ENCODE assay signal across 10 cellular contexts in the genomic region with DNA sequence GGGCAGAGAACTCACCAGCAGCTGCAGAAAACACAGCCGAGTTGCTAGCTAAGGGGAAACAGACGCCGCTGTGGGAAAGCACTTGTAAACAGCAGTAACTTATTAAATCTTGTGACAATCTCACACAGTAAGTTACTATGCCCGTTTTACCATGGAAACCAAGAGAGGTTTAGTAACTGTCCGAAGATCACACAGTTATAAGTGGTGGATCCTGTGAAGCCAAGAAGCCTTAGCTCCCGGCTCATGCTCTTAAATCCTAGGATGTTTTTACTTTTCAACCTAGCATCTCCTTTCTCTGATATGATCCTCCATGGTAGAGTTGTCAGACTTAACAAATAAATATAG. TPM values are rescaled to one million over a fixed set of nuclear protein-coding genes. Genes with fewer than 3 reads are reported as not detected.
A peak's percentile ranks its signal among the peaks of the same experiment; 100 is the strongest.
DNase-seq lines count a peak whose midpoint lies in the region; ATAC-seq, FAIRE-seq and TF ChIP-seq lines count a peak whose summit lies in the region.
"Had no signal": no experiment of that assay in that cellular context is flagged by ENCODE, and none has a peak within 500 bp of the region (broad histone marks: within the 10 kb centered on the region; RNA-seq: fewer than 3 reads in every experiment).

No MANE protein-coding gene starts in this region.

- H3K27me3 ChIP-seq in HUES6 (ENCODE audit: control insufficient read depth, insufficient read depth, low read length), result peaks cover 31% of the 10 kb centered on the region
- peaks cover 0 to 14% of the 10 kb centered on the region in 2 donors for H3K27me3 ChIP-seq in naive thymus-derived CD4-positive, alpha-beta T cell (ENCODE audit: control insufficient read depth in 2 of 2, insufficient read depth in 2 of 2, low read length in 2 of 2)

- FAIRE-seq in A549 (lab: Jason Lieb, UNC), result no peak

- H3K27ac ChIP-seq in A549 (peak overlapping the region in 1 of 2 experiments; percentile 90; a peak in 3 of 6 replicates), HUES6 (ENCODE audit: low read depth, low read length) (no peak overlapping the region)
- H3K27ac ChIP-seq in naive thymus-derived CD4-positive, alpha-beta T cell (ENCODE audit: low read depth, low read length), result no peak overlapping the region

- no peak for TF ChIP-seq EP300 in A549 (IDR thresholded peaks at IDR 0.05)

- WGBS in A549 (ENCODE audit: missing lambda C conversion rate), result 43% methylated on average over 6 of the region's 6 CpGs

- H3K9me3 Mint-ChIP-seq in effector memory CD8-positive, alpha-beta T cell, result no peaks in the 10 kb centered on the region
- H3K9me3 Mint-ChIP-seq in naive thymus-derived CD4-positive, alpha-beta T cell, result no peaks in the 10 kb centered on the region

- no peak for TF ChIP-seq RAD21 in A549 (conservative IDR thresholded peaks at IDR 0.05 in 1 of 2, IDR thresholded peaks at IDR 0.05 in 1 of 2)

- H3K4me1 Mint-ChIP-seq in effector memory CD8-positive, alpha-beta T cell (ENCODE audit: low read depth in 2 of 2), result peaks cover 9 to 11% of the 10 kb centered on the region in 2 donors
- H3K4me1 Mint-ChIP-seq in naive thymus-derived CD4-positive, alpha-beta T cell, result peaks cover 7 to 23% (median 17%) of the 10 kb centered on the region in 7 donors

- intact Hi-C loops in naive thymus-derived CD4-positive, alpha-beta T cell (cut with micrococcal nuclease), result loop anchor here (1.0 to 10.0 kb wide), 3 partner anchors 62 to 838 kb away; no protein-coding TSS in a partner anchor

- H3K27me3 Mint-ChIP-seq in effector memory CD8-positive, alpha-beta T cell, result peaks cover 78 to 89% of the 10 kb centered on the region in 2 donors
- H3K27me3 Mint-ChIP-seq in naive thymus-derived CD4-positive, alpha-beta T cell, result peaks cover 64 to 80% (median 73%) of the 10 kb centered on the region in 5 donors

- no peak for DNase-seq in A549 (ENCODE audit: low read depth in 1 of 2, low spot score in 1 of 2)
- no peak for DNase-seq in effector memory CD8-positive, alpha-beta T cell
- DNase-seq in naive thymus-derived CD4-positive, alpha-beta T cell, result no peak
- no peak for DNase-seq in hippocampal formation (lab: John Stamatoyannopoulos, UW)
- no peak for DNase-seq in NCI-H82 (lab: John Stamatoyannopoulos, UW)
- DNase-seq: NK-92 treated with Interleukin-12 subunit alpha and Interleukin-12 subunit beta, amount 100 ng/mL, for 24 hours; stimulated activated CD4-positive, alpha-beta T cell treated with anti-CD3 and anti-CD28 coated beads, Interleukin-1b, Interleukin-23, amount 100 ng/mL, for 48 hours had no signal

- H3K4me1 ChIP-seq in A549, result peaks cover 15% of the 10 kb centered on the region
- peaks cover 9% of the 10 kb centered on the region for H3K4me1 ChIP-seq in HUES6 (ENCODE audit: control insufficient read depth, insufficient read depth, low read length)
- no peaks in the 10 kb centered on the region for H3K4me1 ChIP-seq in naive thymus-derived CD4-positive, alpha-beta T cell (ENCODE audit: control insufficient read depth in 2 of 2, insufficient read depth in 2 of 2, low read length in 2 of 2)

- CTCF ChIA-PET in A549 (lab: Yijun Ruan, JAX), result interaction anchor here (0.7 to 2.7 kb wide), 77 partner anchors 8 to 871 kb away, joined by 3 to 91 read pairs (median 4); no protein-coding TSS in a partner anchor
- CTCF ChIA-PET in naive thymus-derived CD4-positive, alpha-beta T cell (lab: Charles Lee), result no interaction called here

- POLR2A ChIA-PET in A549 (lab: Yijun Ruan, JAX), result interaction anchor here (0.9 to 2.0 kb wide), 2 partner anchors 509 to 834 kb away, joined by 4 to 10 read pairs; no protein-coding TSS in a partner anchor
- POLR2A ChIA-PET in naive thymus-derived CD4-positive, alpha-beta T cell (lab: Charles Lee), result no interaction called here

- H3K9ac ChIP-seq in HUES6 (ENCODE audit: low read length), result no peak overlapping the region

- TF ChIP-seq CTCF in A549 (IDR thresholded peaks at IDR 0.05), result no peak

- no peak overlapping the region for H3K27ac Mint-ChIP-seq in effector memory CD8-positive, alpha-beta T cell
- H3K27ac Mint-ChIP-seq in naive thymus-derived CD4-positive, alpha-beta T cell, result no peak overlapping the region

- no peak for TF ChIP-seq POLR2A in A549 (IDR thresholded peaks at IDR 0.05; ENCODE audit: low read length)

- H3K4me3 ChIP-seq in A549, result peak overlapping the region; percentile 69; the same call in 2 of the 3 replicates
- peak overlapping the region; percentile 66 for H3K4me3 ChIP-seq in HUES6 (ENCODE audit: low read depth, low read length)
- no peak overlapping the region for H3K4me3 ChIP-seq in naive thymus-derived CD4-positive, alpha-beta T cell (ENCODE audit: low read length)

- peaks cover 3% of the 10 kb centered on the region for H3K36me3 Mint-ChIP-seq in effector memory CD8-positive, alpha-beta T cell (ENCODE audit: insufficient read depth)
- H3K36me3 Mint-ChIP-seq in naive thymus-derived CD4-positive, alpha-beta T cell, result peaks cover 0 to 3% (median 0%) of the 10 kb centered on the region in 5 donors

- H3K4me2 ChIP-seq in A549, result peak overlapping the region; percentile 98

- H3K9me3 ChIP-seq in A549, result no peaks in the 10 kb centered on the region
- no peaks in the 10 kb centered on the region for H3K9me3 ChIP-seq in HUES6 (ENCODE audit: control insufficient read depth, insufficient read depth, low read depth, low read length)
- no peaks in the 10 kb centered on the region for H3K9me3 ChIP-seq in naive thymus-derived CD4-positive, alpha-beta T cell (ENCODE audit: control insufficient read depth in 2 of 3, low read length in 3 of 3)

- ATAC-seq in A549, result peak; percentile 4 to 27; a peak in 3 of 6 replicates
- no peak for ATAC-seq in effector memory CD8-positive, alpha-beta T cell (replicated peaks)
- no peak for ATAC-seq in naive thymus-derived CD4-positive, alpha-beta T cell
- ATAC-seq in HG02588 (IDR thresholded peaks at IDR 0.05; ENCODE audit: unreplicated experiment), result no peak
- ATAC-seq in GM21786 (IDR thresholded peaks at IDR 0.05; ENCODE audit: unreplicated experiment), result no peak

- H3K4me3 Mint-ChIP-seq in effector memory CD8-positive, alpha-beta T cell, result peak overlapping the region; percentile 62 to 69
- peak overlapping the region; percentile 51 to 87 (median 78) for H3K4me3 Mint-ChIP-seq in naive thymus-derived CD4-positive, alpha-beta T cell

- no peaks in the 10 kb centered on the region for H3K36me3 ChIP-seq in HUES6 (ENCODE audit: control insufficient read depth, insufficient read depth, low read length)
- no peaks in the 10 kb centered on the region for H3K36me3 ChIP-seq in naive thymus-derived CD4-positive, alpha-beta T cell (ENCODE audit: control insufficient read depth in 2 of 3, insufficient read depth in 3 of 3, low read length in 3 of 3)

TF ChIP-seq in A549, 52 proteins besides CTCF, POLR2A, EP300 and RAD21:
- TF ChIP-seq NFE2L2 (conservative IDR thresholded peaks at IDR 0.05; ENCODE audit: low read length) (no peak), BHLHE40 (IDR thresholded peaks at IDR 0.05; ENCODE audit: low read depth, low read length) (no peak), MAX (IDR thresholded peaks at IDR 0.05) (no peak), KDM1A (IDR thresholded peaks at IDR 0.05; ENCODE audit: low read depth) (no peak), CHD4 (IDR thresholded peaks at IDR 0.05; ENCODE audit: borderline replicate concordance) (no peak)

RNA-seq across cellular contexts. Expression of gene SULF2, which starts 1.5 kb away (rescaled TPM):
- polyA plus RNA-seq in A549 (2011; rRNA removed) (5.8 and 14.9 TPM in 2 replicates), A549 (2017; fragmentation: RNase III; extraction: RNeasy Plus Mini Kit Qiagen cat#74134 plus additional on column Dnase treatment) (16.8 to 25.2 TPM (median 21.3 TPM) in 3 replicates)
- polyA plus RNA-seq in A549 (2012; cell fraction: cytosol; rRNA removed), result 5.1 and 5.4 TPM in 2 replicates
- 8.0 and 9.9 TPM in 2 replicates for polyA plus RNA-seq in A549 (2012; cell fraction: nucleus; rRNA removed)
- 10.6 and 15.1 TPM in 2 replicates for polyA minus RNA-seq in A549 (2011; rRNA and poly(A)+ RNA removed)
- total RNA-seq in naive thymus-derived CD4-positive, alpha-beta T cell, result 100 to 1,000 TPM in 1 of 5 experiments, 10 to 100 TPM in 1, 1 to 10 TPM in 1, under 1 TPM in 2; 0.43 to 133 (median 1.5) TPM
- 1 to 10 TPM in 1 of 2 donors, under 1 TPM in 1; 0.60 to 3.6 TPM for polyA plus RNA-seq in naive thymus-derived CD4-positive, alpha-beta T cell

Comparison
In these comparisons a context has a peak if more than half of its experiments do, and no peak if none do; other contexts are left out.
1. ATAC-seq: peak in A549 (2 of 2); none in effector memory CD8-positive, alpha-beta T cell (single experiment), naive thymus-derived CD4-positive, alpha-beta T cell (single experiment), HG02588 (single experiment) and GM21786 (single experiment).